18 cellular contexts compared by ENCODE assay signal in the genomic region with DNA sequence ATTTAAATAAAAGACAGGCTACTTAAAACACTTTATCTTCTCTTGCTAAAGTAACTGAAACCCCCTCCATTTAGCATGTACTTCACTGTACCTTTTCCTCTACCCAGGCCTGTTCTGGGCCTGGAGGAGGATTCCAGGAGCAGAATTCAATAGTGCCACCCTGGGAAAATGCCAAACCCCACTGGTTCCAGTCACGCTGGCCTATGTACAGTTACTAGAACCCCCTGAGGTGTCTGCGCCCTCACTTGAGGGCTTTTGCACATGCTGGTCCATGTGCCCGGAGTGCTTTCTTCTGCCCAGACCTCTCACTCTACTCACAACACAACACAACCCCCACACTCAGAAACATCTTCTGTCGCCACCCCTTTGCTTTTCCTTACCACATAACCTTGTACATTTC.
"Had no signal": no experiment of that assay in that cellular context is flagged by ENCODE, and none has a peak within 500 bp of the region (broad histone marks: within the 10 kb centered on the region; RNA-seq: fewer than 3 reads in every experiment).

No MANE protein-coding gene starts in this region.

- H3K4me3 Mint-ChIP-seq: activated CD4-positive, alpha-beta memory T cell treated with anti-CD3 and anti-CD28 coated beads, Interleukin-2, amount 10 ng/mL, durations not matched to agents 7 days and 5 days; activated naive CD4-positive, alpha-beta T cell treated with anti-CD3 and anti-CD28 coated beads, Interleukin-2, amount 50 U/mL, for 24 hours; activated T-cell treated with anti-CD3 and anti-CD28 coated beads, Interleukin-2, amount 50 U/mL, for 24 hours; central memory CD8-positive, alpha-beta T cell; neural progenitor cell; stimulated activated naive B cell treated with anti-CD40 and anti-IgM and Interleukin-4, amounts not matched to agents 10 μg/mL and 1 μg/mL and 100 μg/mL, for 72 hours; WTC11 had no signal

- H3K79me2 ChIP-seq: parathyroid adenoma had no signal

- H3K4me1 ChIP-seq: adrenal gland, parathyroid adenoma, transverse colon had no signal

- DNase-seq: activated CD4-positive, alpha-beta memory T cell treated with anti-CD3 and anti-CD28 coated beads, Interleukin-2, amount 10 ng/mL, durations not matched to agents 7 days and 5 days; activated CD4-positive, alpha-beta T cell treated with anti-CD3 and anti-CD28 coated beads for 4 hours; activated effector memory CD4-positive, alpha-beta T cell treated with Interleukin-2 at 50 U/mL for 16 hours; activated T-cell treated with anti-CD3 and anti-CD28 coated beads, Interleukin-2, amount 50 U/mL, for 24 hours; adrenal gland; cortex of kidney; effector CD8-positive, alpha-beta T cell; foreskin melanocyte; retina; stimulated activated naive B cell treated with anti-CD40 and anti-IgM and Interleukin-4, amounts not matched to agents 10 μg/mL and 1 μg/mL and 100 μg/mL, for 72 hours; T-helper 2 cell; transverse colon had no signal

- H3K36me3 Mint-ChIP-seq: WTC11 had no signal

- H3K36me3 ChIP-seq: neural progenitor cell, transverse colon, vagina had no signal

- H3K27me3 Mint-ChIP-seq: activated CD4-positive, alpha-beta memory T cell treated with anti-CD3 and anti-CD28 coated beads, Interleukin-2, amount 10 ng/mL, durations not matched to agents 7 days and 5 days; activated naive CD4-positive, alpha-beta T cell treated with anti-CD3 and anti-CD28 coated beads, Interleukin-2, amount 50 U/mL, for 24 hours; activated T-cell treated with anti-CD3 and anti-CD28 coated beads, Interleukin-2, amount 50 U/mL, for 24 hours; central memory CD8-positive, alpha-beta T cell; stimulated activated naive B cell treated with anti-CD40 and anti-IgM and Interleukin-4, amounts not matched to agents 10 μg/mL and 1 μg/mL and 100 μg/mL, for 72 hours had no signal

- H2AFZ ChIP-seq: neural progenitor cell, parathyroid adenoma had no signal

- H3K27ac Mint-ChIP-seq: activated CD4-positive, alpha-beta memory T cell treated with anti-CD3 and anti-CD28 coated beads, Interleukin-2, amount 10 ng/mL, durations not matched to agents 7 days and 5 days; activated naive CD4-positive, alpha-beta T cell treated with anti-CD3 and anti-CD28 coated beads, Interleukin-2, amount 50 U/mL, for 24 hours; activated T-cell treated with anti-CD3 and anti-CD28 coated beads, Interleukin-2, amount 50 U/mL, for 24 hours; neural progenitor cell; stimulated activated naive B cell treated with anti-CD40 and anti-IgM and Interleukin-4, amounts not matched to agents 10 μg/mL and 1 μg/mL and 100 μg/mL, for 72 hours; WTC11 had no signal

- H3K27ac ChIP-seq: adrenal gland, neural progenitor cell, parathyroid adenoma, vagina had no signal

- H3K9me3 Mint-ChIP-seq: activated CD4-positive, alpha-beta memory T cell treated with anti-CD3 and anti-CD28 coated beads, Interleukin-2, amount 10 ng/mL, durations not matched to agents 7 days and 5 days; activated naive CD4-positive, alpha-beta T cell treated with anti-CD3 and anti-CD28 coated beads, Interleukin-2, amount 50 U/mL, for 24 hours; activated T-cell treated with anti-CD3 and anti-CD28 coated beads, Interleukin-2, amount 50 U/mL, for 24 hours; central memory CD8-positive, alpha-beta T cell; neural progenitor cell; stimulated activated naive B cell treated with anti-CD40 and anti-IgM and Interleukin-4, amounts not matched to agents 10 μg/mL and 1 μg/mL and 100 μg/mL, for 72 hours; WTC11 had no signal

- H3K27me3 ChIP-seq: adrenal gland, neural progenitor cell, transverse colon, vagina had no signal

- ATAC-seq: stimulated activated naive B cell treated with anti-CD40 and anti-IgM and Interleukin-4, amounts not matched to agents 10 μg/mL and 1 μg/mL and 100 μg/mL, for 72 hours; WTC11 had no signal

- H3K4me1 Mint-ChIP-seq: stimulated activated naive B cell treated with anti-CD40 and anti-IgM and Interleukin-4, amounts not matched to agents 10 μg/mL and 1 μg/mL and 100 μg/mL, for 72 hours had no signal

- H3K4me2 ChIP-seq: neural progenitor cell had no signal

- H3K4me3 ChIP-seq: adrenal gland, neural progenitor cell, transverse colon, vagina had no signal

- H3K9ac ChIP-seq: neural progenitor cell, parathyroid adenoma had no signal

- H3K9me3 ChIP-seq: adrenal gland, transverse colon, vagina had no signal
